9 cellular contexts compared by ENCODE assay signal in genomic region chr14:51862839-51863235, GRCh38. TPM values are rescaled to one million over a fixed set of nuclear protein-coding genes. Genes with fewer than 3 reads are reported as not detected.
DNase-seq lines count a peak whose midpoint lies in the region; ATAC-seq and FAIRE-seq lines count a peak whose summit lies in the region.
"Had no signal": no experiment of that assay in that cellular context is flagged by ENCODE, and none has a peak within 500 bp of the region (broad histone marks: within the 10 kb centered on the region; RNA-seq: fewer than 3 reads in every experiment).

No MANE protein-coding gene starts in this region.

- peaks cover 26 to 44% (median 41%) of the 10 kb centered on the region in 3 donors for H3K4me1 Mint-ChIP-seq in CD8-positive, alpha-beta memory T cell
- H3K4me1 Mint-ChIP-seq in activated T-helper 1 cell treated with anti-CD3 and anti-CD28 coated beads, Interleukin-12 subunit alpha, Interleukin-12 subunit beta, Interleukin-2, Interleukin-4 antibody, amounts not matched to agents 30 ng/mL and 10 ng/mL and 1 ng/mL, durations not matched to agents 14 hours and 24 hours and 36 hours (ENCODE audit: low read depth), result peaks cover 53% of the 10 kb centered on the region

- no peaks in the 10 kb centered on the region for H3K9me3 ChIP-seq in CD8-positive, alpha-beta memory T cell (ENCODE audit: low read length)
- H3K9me3 ChIP-seq in mesenchymal stem cell (ENCODE audit: control insufficient read depth, low read length), result no peaks in the 10 kb centered on the region

- peaks cover 3% of the 10 kb centered on the region for H3K79me1 ChIP-seq in mesenchymal stem cell (replicated peaks; ENCODE audit: low read length, poor library complexity, severe bottlenecking)

- POLR2A ChIA-PET in CD8-positive, alpha-beta memory T cell (lab: Charles Lee), result interaction anchor here (3.6 kb wide), 1 partner anchor 16 kb away, joined by 60 read pairs; no protein-coding TSS in a partner anchor

- H3K27ac Mint-ChIP-seq in CD8-positive, alpha-beta memory T cell, result peak overlapping the region; percentile 93 to 99 (median 96)
- H3K27ac Mint-ChIP-seq in activated T-helper 1 cell treated with anti-CD3 and anti-CD28 coated beads, Interleukin-12 subunit alpha, Interleukin-12 subunit beta, Interleukin-2, Interleukin-4 antibody, amounts not matched to agents 30 ng/mL and 10 ng/mL and 1 ng/mL, durations not matched to agents 14 hours and 24 hours and 36 hours, result peak overlapping the region; percentile 88

- peak overlapping the region; percentile 93 for H3K27ac ChIP-seq in CD8-positive, alpha-beta memory T cell (ENCODE audit: low read depth, low read length)
- no peak overlapping the region for H3K27ac ChIP-seq in mesenchymal stem cell (ENCODE audit: low read length, poor library complexity, severe bottlenecking)

- no peaks in the 10 kb centered on the region for H3K27me3 ChIP-seq in CD8-positive, alpha-beta memory T cell (ENCODE audit: insufficient read depth, low read length, poor library complexity, severe bottlenecking)
- H3K27me3 ChIP-seq in mesenchymal stem cell (ENCODE audit: control insufficient read depth in 1 of 2, insufficient read depth in 1 of 2, low read length in 2 of 2), result no peaks in the 10 kb centered on the region

- H4K91ac ChIP-seq in mesenchymal stem cell (ENCODE audit: low read length), result no peak overlapping the region

- no CpG with 5 or more reads among the region's 1 CpG for WGBS in mesenchymal stem cell

- CTCF ChIA-PET in CD8-positive, alpha-beta memory T cell (lab: Charles Lee), result interaction anchor here (1.1 to 2.2 kb wide), 2 partner anchors 16 to 83 kb away, joined by 4 to 6 read pairs; no protein-coding TSS in a partner anchor

- no peaks in the 10 kb centered on the region for H3K9me3 Mint-ChIP-seq in CD8-positive, alpha-beta memory T cell
- H3K9me3 Mint-ChIP-seq in activated T-helper 1 cell treated with anti-CD3 and anti-CD28 coated beads, Interleukin-12 subunit alpha, Interleukin-12 subunit beta, Interleukin-2, Interleukin-4 antibody, amounts not matched to agents 30 ng/mL and 10 ng/mL and 1 ng/mL, durations not matched to agents 14 hours and 24 hours and 36 hours, result no peaks in the 10 kb centered on the region

- no peak overlapping the region for H2BK120ac ChIP-seq in mesenchymal stem cell (ENCODE audit: low read depth, low read length)

- DNase-seq in CD8-positive, alpha-beta memory T cell, result no peak
- no peak for DNase-seq in activated T-helper 1 cell treated with anti-CD3 and anti-CD28 coated beads, Interleukin-12 subunit alpha, Interleukin-12 subunit beta, Interleukin-2, Interleukin-4 antibody, amounts not matched to agents 30 ng/mL and 10 ng/mL and 1 ng/mL, durations not matched to agents 14 hours and 24 hours and 36 hours (ENCODE audit: low spot score)
- DNase-seq in mesenchymal stem cell (no peak), glomerular visceral epithelial cell (ENCODE audit: extremely low spot score) (no peak), AG08396 (ENCODE audit: low spot score) (no peak), anterior cingulate cortex (lab: John Stamatoyannopoulos, UW) (no peak)
- DNase-seq: dermis blood vessel endothelial cell had no signal

- H3K36me3 ChIP-seq in CD8-positive, alpha-beta memory T cell (ENCODE audit: insufficient read depth, low read length), result no peaks in the 10 kb centered on the region
- H3K36me3 ChIP-seq in mesenchymal stem cell (ENCODE audit: control insufficient read depth in 1 of 2, insufficient read depth in 2 of 2, low read depth in 1 of 2, low read length in 2 of 2), result no peaks in the 10 kb centered on the region

- no peak overlapping the region for H3K23ac ChIP-seq in mesenchymal stem cell (ENCODE audit: low read length in 2 of 2)

- H3K4me2 ChIP-seq in mesenchymal stem cell (ENCODE audit: low read length, poor library complexity, severe bottlenecking), result no peak overlapping the region

- peak overlapping the region; percentile 93 for H3K9ac ChIP-seq in mesenchymal stem cell (ENCODE audit: low read length)

- peaks cover 74% of the 10 kb centered on the region for H3K4me1 ChIP-seq in CD8-positive, alpha-beta memory T cell (ENCODE audit: insufficient read depth, low read length)
- peaks cover 3% of the 10 kb centered on the region for H3K4me1 ChIP-seq in mesenchymal stem cell (ENCODE audit: control insufficient read depth, insufficient read depth, low read depth, low read length)

- peak; percentile 41 for FAIRE-seq in A204.1 (lab: Jason Lieb, UNC)

- no peak overlapping the region for H2BK15ac ChIP-seq in mesenchymal stem cell (ENCODE audit: low read depth, poor library complexity, severe bottlenecking)

- H2AFZ ChIP-seq in mesenchymal stem cell (ENCODE audit: low read depth, low read length), result no peak overlapping the region

- H2BK12ac ChIP-seq in mesenchymal stem cell (ENCODE audit: low read length in 2 of 2), result no peak overlapping the region

- ATAC-seq in HG02870 (IDR thresholded peaks at IDR 0.05; ENCODE audit: unreplicated experiment), result no peak

- no peak overlapping the region for H2BK5ac ChIP-seq in mesenchymal stem cell (ENCODE audit: low read depth, low read length, poor library complexity, severe bottlenecking)

- H3K4me3 ChIP-seq in CD8-positive, alpha-beta memory T cell (ENCODE audit: low read length), result peak overlapping the region; percentile 98
- peak overlapping the region in 1 of 2 experiments; percentile 81 for H3K4me3 ChIP-seq in mesenchymal stem cell (ENCODE audit: insufficient read depth in 1 of 2, low read depth in 1 of 2, low read length in 2 of 2)

- no peak overlapping the region for H3K18ac ChIP-seq in mesenchymal stem cell (ENCODE audit: low read depth in 1 of 2, low read length in 2 of 2)

- peaks cover 0 to 25% (median 6%) of the 10 kb centered on the region in 3 donors for H3K36me3 Mint-ChIP-seq in CD8-positive, alpha-beta memory T cell
- H3K36me3 Mint-ChIP-seq in activated T-helper 1 cell treated with anti-CD3 and anti-CD28 coated beads, Interleukin-12 subunit alpha, Interleukin-12 subunit beta, Interleukin-2, Interleukin-4 antibody, amounts not matched to agents 30 ng/mL and 10 ng/mL and 1 ng/mL, durations not matched to agents 14 hours and 24 hours and 36 hours (ENCODE audit: low read depth), result peaks cover 14% of the 10 kb centered on the region

- H3K4ac ChIP-seq in mesenchymal stem cell (ENCODE audit: low read depth in 1 of 2, low read length in 2 of 2), result no peak overlapping the region

- peak overlapping the region; percentile 93 to 99 (median 98) for H3K4me3 Mint-ChIP-seq in CD8-positive, alpha-beta memory T cell
- H3K4me3 Mint-ChIP-seq in activated T-helper 1 cell treated with anti-CD3 and anti-CD28 coated beads, Interleukin-12 subunit alpha, Interleukin-12 subunit beta, Interleukin-2, Interleukin-4 antibody, amounts not matched to agents 30 ng/mL and 10 ng/mL and 1 ng/mL, durations not matched to agents 14 hours and 24 hours and 36 hours, result peak overlapping the region; percentile 95

- intact Hi-C loops in activated T-helper 1 cell treated with anti-CD3 and anti-CD28 coated beads, Interleukin-12 subunit alpha, Interleukin-12 subunit beta, Interleukin-2, Interleukin-4 antibody, amounts not matched to agents 30 ng/mL and 10 ng/mL and 1 ng/mL, durations not matched to agents 14 hours and 24 hours and 36 hours (cut with micrococcal nuclease), result loop anchor here (1.0 to 10.0 kb wide), 6 partner anchors 81 to 1138 kb away; partner anchors contain the start of genes FRMD6 and TMX1

- no peak overlapping the region for H2AK5ac ChIP-seq in mesenchymal stem cell (ENCODE audit: low read length, severe bottlenecking)

- H4K8ac ChIP-seq in mesenchymal stem cell (ENCODE audit: low read length), result no peak overlapping the region

- H3K27me3 Mint-ChIP-seq in CD8-positive, alpha-beta memory T cell, result peaks cover 0 to 1% of the 10 kb centered on the region in 2 donors
- H3K27me3 Mint-ChIP-seq in activated T-helper 1 cell treated with anti-CD3 and anti-CD28 coated beads, Interleukin-12 subunit alpha, Interleukin-12 subunit beta, Interleukin-2, Interleukin-4 antibody, amounts not matched to agents 30 ng/mL and 10 ng/mL and 1 ng/mL, durations not matched to agents 14 hours and 24 hours and 36 hours (ENCODE audit: insufficient read depth), result no peaks in the 10 kb centered on the region

- no peak overlapping the region for H3K14ac ChIP-seq in mesenchymal stem cell (ENCODE audit: low read length in 2 of 2)

RNA-seq across cellular contexts. Expression of gene GNG2, which starts 2.4 kb away (rescaled TPM):
- total RNA-seq in CD8-positive, alpha-beta memory T cell, result 100 to 1,000 TPM; 106 to 112 TPM
- polyA plus RNA-seq in CD8-positive, alpha-beta memory T cell, result 218 TPM
- 126 and 128 TPM in 2 replicates for total RNA-seq in activated T-helper 1 cell treated with anti-CD3 and anti-CD28 coated beads, Interleukin-12 subunit alpha, Interleukin-12 subunit beta, Interleukin-2, Interleukin-4 antibody, amounts not matched to agents 30 ng/mL and 10 ng/mL and 1 ng/mL, durations not matched to agents 14 hours and 24 hours and 36 hours
- 57.8 TPM for polyA plus RNA-seq in mesenchymal stem cell (2013, experiment 1 of 2)
- polyA plus RNA-seq in mesenchymal stem cell (2013, experiment 2 of 2), result 57.5 TPM
